Comparison of ENCODE assay signal across 1 cellular context in genomic region chr5:31531888-31532710, GRCh38.
TF ChIP-seq lines count a peak whose summit lies in the region.

C5orf22 (plus strand) TSS chr5:31532301; CDS start chr5:31532393, 92 bp downstream.
DROSHA (minus strand) TSS chr5:31532093; CDS start chr5:31529059, 3,034 bp downstream.

TF ChIP-seq in HepG2, 621 proteins besides CTCF, POLR2A, EP300 and RAD21 (continued from another document and continues in another):
- peak; percentile 61; the same call in 1 of the 2 replicates for TF ChIP-seq TFAP4 (IDR thresholded peaks at IDR 0.05; ENCODE audit: borderline replicate concordance, low read depth)
- no peak for TF ChIP-seq ZNF468 (CRISPR knock-in tag; IDR thresholded peaks at IDR 0.05)
- 0 out of 2 replicates have a peak, but pooled peaks have one; percentile 40 for TF ChIP-seq KDM3A (CRISPR knock-in tag; IDR thresholded peaks at IDR 0.05; ENCODE audit: low read depth)
- TF ChIP-seq ZNF496 (CRISPR knock-in tag; IDR thresholded peaks at IDR 0.05; ENCODE audit: insufficient replicate concordance): no peak
- TF ChIP-seq ZNF260 (CRISPR knock-in tag; IDR thresholded peaks at IDR 0.05; ENCODE audit: borderline replicate concordance, low read depth): no peak
- TF ChIP-seq GABPB1 (CRISPR knock-in tag; IDR thresholded peaks at IDR 0.05): peak; percentile 96
- 0 out of 2 replicates have a peak, but pooled peaks have one; percentile 33 for TF ChIP-seq ZNF136 (CRISPR knock-in tag; IDR thresholded peaks at IDR 0.05; ENCODE audit: low read depth)
- peak; percentile 87 for TF ChIP-seq ELF1 (CRISPR knock-in tag; IDR thresholded peaks at IDR 0.05)
- TF ChIP-seq STAT5B (CRISPR knock-in tag; IDR thresholded peaks at IDR 0.05): no peak
- no peak for TF ChIP-seq MTF2 (CRISPR knock-in tag; IDR thresholded peaks at IDR 0.05; ENCODE audit: borderline replicate concordance)
- peak; percentile 73 for TF ChIP-seq YEATS2 (CRISPR knock-in tag; IDR thresholded peaks at IDR 0.05; ENCODE audit: borderline replicate concordance)
- peak; percentile 83 for TF ChIP-seq POLR2AphosphoS5 (IDR thresholded peaks at IDR 0.05; ENCODE audit: low read depth, low read length)
- peak; percentile 36 for TF ChIP-seq CBX1 (IDR thresholded peaks at IDR 0.05; ENCODE audit: low read depth)
- 0 out of 2 replicates have a peak, but pooled peaks have one; percentile 17 for TF ChIP-seq BCL6 (CRISPR knock-in tag; IDR thresholded peaks at IDR 0.05)
- TF ChIP-seq TAF15 (IDR thresholded peaks at IDR 0.05; ENCODE audit: low read depth, low read length, poor library complexity, severe bottlenecking): no peak
- no peak for TF ChIP-seq ZNF770 (CRISPR knock-in tag; IDR thresholded peaks at IDR 0.05)
- TF ChIP-seq ZNF513 (CRISPR knock-in tag; conservative IDR thresholded peaks at IDR 0.05): no peak
- TF ChIP-seq ZSCAN5A (CRISPR knock-in tag; IDR thresholded peaks at IDR 0.05; ENCODE audit: borderline replicate concordance): no peak
- no peak for TF ChIP-seq PBX3 (CRISPR knock-in tag; IDR thresholded peaks at IDR 0.05; ENCODE audit: borderline replicate concordance)
- no peak for TF ChIP-seq TCF7 (IDR thresholded peaks at IDR 0.05; ENCODE audit: low read depth)
- TF ChIP-seq HOXA7 (CRISPR knock-in tag; IDR thresholded peaks at IDR 0.05): no peak
- no peak for TF ChIP-seq ZNF451 (CRISPR knock-in tag; IDR thresholded peaks at IDR 0.05)
- no peak for TF ChIP-seq ZNF24 (IDR thresholded peaks at IDR 0.05)
- peak; percentile 38; the same call in 1 of the 2 replicates for TF ChIP-seq ATF7-NPFF (CRISPR knock-in tag; IDR thresholded peaks at IDR 0.05; ENCODE audit: low read depth)
- TF ChIP-seq MTF1 (CRISPR knock-in tag; IDR thresholded peaks at IDR 0.05): no peak
- no peak for TF ChIP-seq ZNF382 (CRISPR knock-in tag; IDR thresholded peaks at IDR 0.05; ENCODE audit: borderline replicate concordance)
- 0 out of 2 replicates have a peak, but pooled peaks have one; percentile 10 for TF ChIP-seq ZNF609 (CRISPR knock-in tag; IDR thresholded peaks at IDR 0.05; ENCODE audit: borderline replicate concordance)
- TF ChIP-seq KLF11 (CRISPR knock-in tag; IDR thresholded peaks at IDR 0.05): peak; percentile 43; the same call in 1 of the 2 replicates
- peak; percentile 64; the same call in 1 of the 2 replicates for TF ChIP-seq UBTF (CRISPR knock-in tag; IDR thresholded peaks at IDR 0.05)
- TF ChIP-seq ARID3A (IDR thresholded peaks at IDR 0.05; ENCODE audit: low read depth, low read length): no peak
- TF ChIP-seq TARDBP (CRISPR knock-in tag; IDR thresholded peaks at IDR 0.05): peak; percentile 63; the same call in 1 of the 2 replicates
- TF ChIP-seq MEIS1 (CRISPR knock-in tag; IDR thresholded peaks at IDR 0.05; ENCODE audit: borderline replicate concordance): 0 out of 2 replicates have a peak, but pooled peaks have one; percentile 75
- TF ChIP-seq MAFG (CRISPR knock-in tag; IDR thresholded peaks at IDR 0.05): no peak
- no peak for TF ChIP-seq GLMP (CRISPR knock-in tag; IDR thresholded peaks at IDR 0.05; ENCODE audit: borderline replicate concordance)
- peak; percentile 36; the same call in 1 of the 2 replicates for TF ChIP-seq PAXIP1 (CRISPR knock-in tag; conservative IDR thresholded peaks at IDR 0.05)
- no peak for TF ChIP-seq CHD4 (IDR thresholded peaks at IDR 0.05; ENCODE audit: borderline replicate concordance, low read length)
